1 cellular context compared by ENCODE assay signal in genomic region chr3:142552579-142552978, GRCh38. TPM values are rescaled to one million over a fixed set of nuclear protein-coding genes. Genes with fewer than 3 reads are reported as not detected.
"Had no signal": no experiment of that assay in that cellular context is flagged by ENCODE, and none has a peak within 500 bp of the region (broad histone marks: within the 10 kb centered on the region; RNA-seq: fewer than 3 reads in every experiment).

No MANE protein-coding gene starts in this region.

RNA-seq across cellular contexts. Expression of gene PLS1, which starts 43.6 kb away (rescaled TPM):
- total RNA-seq: skeletal muscle tissue had no signal
